22 cellular contexts compared by ENCODE assay signal in the genomic region with DNA sequence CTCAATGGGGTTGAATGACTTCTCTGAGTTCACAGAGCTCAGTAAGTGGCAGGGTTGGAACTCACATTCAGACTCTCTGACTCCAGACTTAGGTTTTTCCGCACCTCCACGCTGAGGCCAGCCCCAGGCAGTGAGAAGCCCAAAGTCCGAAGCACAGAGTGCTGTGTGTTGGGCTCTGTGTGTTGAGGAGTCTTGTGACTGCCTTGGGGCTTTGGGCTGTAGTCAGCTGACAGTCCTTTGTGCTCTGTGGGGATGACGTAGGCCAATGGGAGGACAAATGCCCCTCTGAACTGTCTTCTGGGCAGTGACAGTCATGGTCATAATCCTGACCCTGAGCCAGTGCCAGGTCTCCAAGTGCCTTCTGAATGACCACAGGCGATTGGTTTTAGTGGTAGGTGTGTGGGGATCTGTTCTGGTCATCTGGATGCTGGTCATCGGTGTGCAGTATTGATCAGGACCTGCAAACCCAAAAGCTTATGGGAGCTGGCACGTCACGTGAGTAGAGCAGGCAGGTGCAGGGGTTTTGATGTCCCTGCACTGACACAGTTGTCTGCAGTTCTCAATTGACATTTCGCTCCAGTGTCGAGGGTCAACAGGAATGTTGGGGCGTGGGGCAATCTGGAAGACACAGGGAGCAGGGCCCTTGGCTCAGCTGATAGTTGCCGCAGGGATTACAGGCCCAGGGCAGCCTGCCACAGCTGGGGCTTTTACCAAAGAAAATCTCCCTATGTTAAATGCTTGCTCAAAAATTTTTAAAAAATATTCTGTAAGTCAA. TPM values are rescaled to one million over a fixed set of nuclear protein-coding genes. Genes with fewer than 3 reads are reported as not detected.
DNase-seq lines count a peak whose midpoint lies in the region; ATAC-seq, FAIRE-seq and TF ChIP-seq lines count a peak whose summit lies in the region.
"Had no signal": no experiment of that assay in that cellular context is flagged by ENCODE, and none has a peak within 500 bp of the region (broad histone marks: within the 10 kb centered on the region; RNA-seq: fewer than 3 reads in every experiment).

No MANE protein-coding gene starts in this region.

- H3K27ac ChIP-seq in K562 (ENCODE audit: extremely low read depth, low read depth, low read length) (no peak overlapping the region), layer of hippocampus (ENCODE audit: low read depth, low read length) (peak overlapping the region; percentile 96)
- H3K27ac ChIP-seq: C4-2B, left lung, pancreas, SK-N-MC, spleen had no signal

- H3K27me3 ChIP-seq in K562 (ENCODE audit: control insufficient read depth in 2 of 2, insufficient read depth in 2 of 2, low read length in 2 of 2), result peaks cover 0 to 6% of the 10 kb centered on the region in 2 experiments; a peak in 1 of 5 replicates
- H3K27me3 ChIP-seq in layer of hippocampus (ENCODE audit: control insufficient read depth, insufficient read depth, low read length), result no peaks in the 10 kb centered on the region
- H3K27me3 ChIP-seq: left lung, pancreas, spleen had no signal

- intact Hi-C loops in K562 (cut with micrococcal nuclease), result no loop called here

- H3K9ac ChIP-seq in K562 (ENCODE audit: insufficient read depth in 1 of 2, low read depth in 2 of 2, low read length in 2 of 2), result no peak overlapping the region; a peak in 1 of 4 replicates

- in situ Hi-C loops in K562 (cut with MboI), result no loop called here

- no peak for TF ChIP-seq CTCF in K562 (IDR thresholded peaks at IDR 0.05 in 2 of 3, conservative IDR thresholded peaks at IDR 0.05 in 1 of 3; ENCODE audit: insufficient read depth in 2 of 3, low read depth in 1 of 3, low read length in 3 of 3)

- no peak overlapping the region for H3K4me3 ChIP-seq in K562
- H3K4me3 ChIP-seq: left lung, pancreas, SK-N-MC, spleen had no signal

- WGBS in K562 (ENCODE audit: insufficient coverage, low coverage, missing lambda C conversion rate), result 33% methylated on average over 12 of the region's 12 CpGs

- H3K36me3 ChIP-seq in K562 (ENCODE audit: control insufficient read depth, insufficient read depth, low read length), result no peaks in the 10 kb centered on the region
- H3K36me3 ChIP-seq: pancreas had no signal

- DNase-seq in Ammon's horn (ENCODE audit: low spot score) (peak; percentile 96), K562 (ENCODE audit: extremely low read depth in 1 of 4, low spot score in 3 of 4) (no peak), occipital lobe (lab: John Stamatoyannopoulos, UW) (peak; percentile 78), A172 (ENCODE audit: low spot score) (no peak), 8988T (no peak), NCI-H446 (lab: John Stamatoyannopoulos, UW) (no peak)
- DNase-seq: activated CD4-positive, CD25-positive, alpha-beta regulatory T cell treated with anti-CD3 and anti-CD28 coated beads, Interleukin-2, amount 50 U/mL, for 72 hours; activated CD8-positive, alpha-beta memory T cell treated with anti-CD3 and anti-CD28 coated beads, Interleukin-2, amount 10 ng/mL, durations not matched to agents 7 days and 5 days; activated gamma-delta T cell; DMS 273 treated with DMSO at 0.1 percent for 48 hours; Kasumi-1; left lung; NCI-H1417 treated with DMSO at 0.1 percent for 48 hours; pancreas; spleen had no signal

- CTCF ChIA-PET in K562 (lab: Yijun Ruan, JAX; ENCODE audit: low intra/inter-chr PET ratio), result no interaction called here

- no peaks in the 10 kb centered on the region for H3K9me1 ChIP-seq in K562 (ENCODE audit: control insufficient read depth, insufficient read depth, low read length)

- peak overlapping the region; percentile 5; the same call in 1 of the 2 replicates for H3K4me2 ChIP-seq in K562 (ENCODE audit: insufficient read depth, low read length)

- H3K9me3 ChIP-seq in K562 (replicated peaks; ENCODE audit: control insufficient read depth, insufficient read depth, low read depth, low read length), result no peaks in the 10 kb centered on the region
- H3K9me3 ChIP-seq: left lung, pancreas, spleen had no signal

- no peaks in the 10 kb centered on the region for H4K20me1 ChIP-seq in K562 (replicated peaks; ENCODE audit: control insufficient read depth, insufficient read depth, low read length)

- no peak for TF ChIP-seq EP300 in K562 (IDR thresholded peaks at IDR 0.05; ENCODE audit: low read length)

- H3K79me2 ChIP-seq in K562 (ENCODE audit: control insufficient read depth, insufficient read depth, low read length), result no peaks in the 10 kb centered on the region

- no peak for TF ChIP-seq POLR2A in K562 (conservative IDR thresholded peaks at IDR 0.05)

- peaks cover 0 to 6% of the 10 kb centered on the region in 2 experiments; a peak in 2 of 5 replicates for H3K4me1 ChIP-seq in K562 (replicated peaks in 1 of 2; ENCODE audit: control insufficient read depth in 2 of 2, insufficient read depth in 2 of 2, low read length in 2 of 2)
- H3K4me1 ChIP-seq: left lung, pancreas had no signal

- TF ChIP-seq RAD21 in K562 (CRISPR knock-in tag; conservative IDR thresholded peaks at IDR 0.05 in 1 of 2, IDR thresholded peaks at IDR 0.05 in 1 of 2), result no peak

- peak overlapping the region; percentile 59 for H2AFZ ChIP-seq in K562 (ENCODE audit: low read depth, low read length)

- ATAC-seq in K562 (peak; percentile 36), GM21447 (IDR thresholded peaks at IDR 0.05; ENCODE audit: unreplicated experiment) (no peak)
- ATAC-seq: activated CD8-positive, alpha-beta memory T cell treated with anti-CD3 and anti-CD28 coated beads, Interleukin-2, amount 10 ng/mL, durations not matched to agents 7 days and 5 days; left lung; Panc1; pancreas had no signal

- no peak for FAIRE-seq in K562 (lab: Jason Lieb, UNC)
- FAIRE-seq: astrocyte, GM12891, pancreas had no signal

- no TSS peak for BruUV-seq in K562 (replicated peaks; lab: Mats Ljungman, UMichigan)

- POLR2A ChIA-PET in K562 (lab: Yijun Ruan, JAX), result interaction anchor here (0.5 to 0.8 kb wide), 4 partner anchors 16 to 284 kb away, joined by 3 to 4 read pairs (median 3); no protein-coding TSS in a partner anchor

TF ChIP-seq in K562, 482 proteins besides CTCF, POLR2A, EP300 and RAD21:
- TF ChIP-seq JUN (IDR thresholded peaks at IDR 0.05; ENCODE audit: borderline replicate concordance, low read depth, low read length) (no peak), JUN (CRISPR knock-in tag; IDR thresholded peaks at IDR 0.05; ENCODE audit: borderline replicate concordance) (0 out of 2 replicates have a peak, but pooled peaks have one; percentile 39), ATF1 (CRISPR knock-in tag; IDR thresholded peaks at IDR 0.05) (no peak), ATF1 (tag; IDR thresholded peaks at IDR 0.05) (0 out of 2 replicates have a peak, but pooled peaks have one; percentile 26), STAT5B (CRISPR knock-in tag; IDR thresholded peaks at IDR 0.05) (no peak), CBFB (CRISPR knock-in tag; IDR thresholded peaks at IDR 0.05) (no peak), CBX1 (IDR thresholded peaks at IDR 0.05; ENCODE audit: low read depth) (no peak)
- TF ChIP-seq, protein P1, sequence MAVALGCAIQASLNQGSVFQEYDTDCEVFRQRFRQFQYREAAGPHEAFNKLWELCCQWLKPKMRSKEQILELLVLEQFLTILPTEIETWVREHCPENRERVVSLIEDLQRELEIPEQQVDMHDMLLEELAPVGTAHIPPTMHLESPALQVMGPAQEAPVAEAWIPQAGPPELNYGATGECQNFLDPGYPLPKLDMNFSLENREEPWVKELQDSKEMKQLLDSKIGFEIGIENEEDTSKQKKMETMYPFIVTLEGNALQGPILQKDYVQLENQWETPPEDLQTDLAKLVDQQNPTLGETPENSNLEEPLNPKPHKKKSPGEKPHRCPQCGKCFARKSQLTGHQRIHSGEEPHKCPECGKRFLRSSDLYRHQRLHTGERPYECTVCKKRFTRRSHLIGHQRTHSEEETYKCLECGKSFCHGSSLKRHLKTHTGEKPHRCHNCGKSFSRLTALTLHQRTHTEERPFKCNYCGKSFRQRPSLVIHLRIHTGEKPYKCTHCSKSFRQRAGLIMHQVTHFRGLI (CRISPR knock-in tag; IDR thresholded peaks at IDR 0.05), result peak; percentile 89; the same call in 1 of the 2 replicates
- TF ChIP-seq, protein P2, sequence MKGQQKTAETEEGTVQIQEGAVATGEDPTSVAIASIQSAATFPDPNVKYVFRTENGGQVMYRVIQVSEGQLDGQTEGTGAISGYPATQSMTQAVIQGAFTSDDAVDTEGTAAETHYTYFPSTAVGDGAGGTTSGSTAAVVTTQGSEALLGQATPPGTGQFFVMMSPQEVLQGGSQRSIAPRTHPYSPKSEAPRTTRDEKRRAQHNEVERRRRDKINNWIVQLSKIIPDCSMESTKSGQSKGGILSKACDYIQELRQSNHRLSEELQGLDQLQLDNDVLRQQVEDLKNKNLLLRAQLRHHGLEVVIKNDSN (CRISPR knock-in tag; IDR thresholded peaks at IDR 0.05), result 0 out of 2 replicates have a peak, but pooled peaks have one; percentile 19

RNA-seq across cellular contexts. Expression of a gene that starts 45.3 kb away (rescaled TPM):
- total RNA-seq in K562 (2011; cell fraction: chromatin; rRNA removed; ENCODE audit: low replicate concordance), result 1.1 and 2.1 TPM in 2 replicates
- total RNA-seq in K562 (2011; cell fraction: nucleolus; rRNA removed), result 0.39 and 0.67 TPM in 2 replicates
- 0.88 and 0.92 TPM in 2 replicates for total RNA-seq in K562 (2011; cell fraction: nucleoplasm; rRNA removed)
- 0.18 TPM in 1 of 2 replicates, not detected in the other for total RNA-seq in K562 (2014; rRNA removed)
- total RNA-seq in K562 (2014; rRNA removed; fragmentation: Illumina TruSeq; extraction: Trizol), result 0.35 TPM in 1 of 2 replicates, not detected in the other
- total RNA-seq in K562 (2015; rRNA removed; fragmentation: Illumina TruSeq; extraction: Trizol), result 0.25 and 0.41 TPM in 2 replicates
- total RNA-seq in K562 (2021), result 0.33 TPM in 1 of 2 replicates, not detected in the other
- polyA plus RNA-seq in K562 (2011; rRNA removed), result 0.07 and 0.39 TPM in 2 replicates
- 0.28 and 0.72 TPM in 2 replicates for polyA plus RNA-seq in K562 (2011; cell fraction: cytosol; rRNA removed)
- 0.92 and 2.7 TPM in 2 replicates for polyA plus RNA-seq in K562 (2011; cell fraction: nucleus; rRNA removed)
- 0.21 and 1.1 TPM in 2 replicates for polyA plus RNA-seq in K562 (2012)
- polyA plus RNA-seq in K562 (2014; fragmentation: Illumina TruSeq; extraction: Trizol), result 0.22 and 0.34 TPM in 2 replicates
- under 1 TPM in 1 of 2 experiments, not detected in 1; 0.20 TPM for polyA plus RNA-seq in K562 (2014; fragmentation: Nextera tagmentation; extraction: Ambion mirVana)
- 0.03 and 0.04 TPM in 2 replicates for polyA plus RNA-seq in K562 (2014; rRNA removed)
- polyA minus RNA-seq in K562 (2011; rRNA and poly(A)+ RNA removed), result 0.24 TPM in 1 of 2 replicates, not detected in the other
- not detected in 2 replicates for polyA minus RNA-seq in K562 (2011; cell fraction: cytosol; rRNA and poly(A)+ RNA removed)
- polyA minus RNA-seq in K562 (2011; cell fraction: nucleus; rRNA and poly(A)+ RNA removed), result 0.33 TPM in 1 of 2 replicates, not detected in the other
- total RNA-seq in occipital lobe, result 1.1 TPM
- total RNA-seq in A172 (2014; rRNA removed; shearing (Covaris generic)), result 0.12 TPM in 1 of 2 replicates, not detected in the other

Comparison
In these comparisons a context has a peak if more than half of its experiments do, and no peak if none do; other contexts are left out.
1. DNase-seq: peak in Ammon's horn (single experiment) and occipital lobe (single experiment); none in K562 (0 of 4), A172 (single experiment), 8988T (single experiment) and NCI-H446 (0 of 2).